18 cellular contexts compared by ENCODE assay signal in the genomic region with DNA sequence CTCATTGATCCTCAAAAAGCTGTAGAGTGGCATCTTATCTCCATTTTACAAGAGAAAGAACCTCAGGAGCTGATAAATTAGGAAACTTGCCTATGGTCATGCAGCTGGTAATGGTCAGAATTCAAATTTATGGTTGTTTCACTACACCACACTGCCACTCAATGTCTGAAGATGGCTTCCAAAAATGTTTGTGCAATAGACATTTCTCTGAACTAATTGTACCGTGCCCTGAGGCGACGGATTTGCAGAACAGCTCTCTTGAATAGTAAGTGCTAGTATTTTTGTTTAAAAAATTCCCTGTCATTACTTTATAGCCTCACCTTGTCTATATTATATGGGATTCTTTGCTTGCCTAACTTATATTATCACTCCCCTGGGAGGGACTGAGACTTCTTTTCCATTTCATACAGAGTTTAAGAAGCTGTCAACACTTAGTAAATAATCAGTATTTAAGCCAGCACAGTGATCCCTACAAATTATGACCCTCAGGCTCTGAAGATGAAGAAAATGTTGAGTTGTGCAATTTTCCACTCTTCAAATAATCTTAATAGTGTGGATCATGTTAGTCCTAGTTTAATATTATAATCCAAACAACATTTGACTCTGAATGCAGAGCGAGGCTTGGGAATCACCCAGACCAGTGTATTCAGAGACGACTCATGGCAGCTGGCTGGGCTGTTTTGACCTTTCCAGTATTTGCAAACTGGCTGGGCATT.
DNase-seq lines count a peak whose midpoint lies in the region; ATAC-seq and TF ChIP-seq lines count a peak whose summit lies in the region.
"Had no signal": no experiment of that assay in that cellular context is flagged by ENCODE, and none has a peak within 500 bp of the region (broad histone marks: within the 10 kb centered on the region; RNA-seq: fewer than 3 reads in every experiment).

No MANE protein-coding gene starts in this region.

- no peaks in the 10 kb centered on the region for H3K27me3 ChIP-seq in right cardiac atrium (ENCODE audit: control insufficient read depth, insufficient read depth)
- H3K27me3 ChIP-seq in heart left ventricle: no peaks in the 10 kb centered on the region

- peak; percentile 14 to 52 for ATAC-seq in right cardiac atrium
- ATAC-seq in heart left ventricle: no peak
- no peak for ATAC-seq in GM18511 (IDR thresholded peaks at IDR 0.05; ENCODE audit: unreplicated experiment)
- ATAC-seq in HG03095 (IDR thresholded peaks at IDR 0.05; ENCODE audit: unreplicated experiment): no peak
- ATAC-seq in left colon: no peak
- ATAC-seq: A549; activated CD4-positive, alpha-beta T cell treated with anti-CD3 and anti-CD28 coated beads for 36 hours; left ventricle myocardium superior; T-helper 17 cell had no signal

- TF ChIP-seq POLR2A in heart left ventricle (IDR thresholded peaks at IDR 0.05): no peak

- H3K4me1 ChIP-seq in right cardiac atrium (ENCODE audit: control insufficient read depth, insufficient read depth, low read length): peaks cover 3% of the 10 kb centered on the region
- no peaks in the 10 kb centered on the region for H3K4me1 ChIP-seq in heart left ventricle

- no peak overlapping the region for H3K27ac ChIP-seq in right cardiac atrium (ENCODE audit: low read length)
- no peak overlapping the region for H3K27ac ChIP-seq in heart left ventricle
- H3K27ac ChIP-seq: A549, hepatocyte had no signal

- peak in 2 of 3 donors; percentile 28 to 32 for DNase-seq in right cardiac atrium
- DNase-seq in heart left ventricle: no peak
- DNase-seq in amniotic epithelial cell (ENCODE audit: low read depth): peak; percentile 11
- peak; percentile 35 for DNase-seq in kidney tubule cell (ENCODE audit: low spot score)
- no peak for DNase-seq in activated CD4-positive, alpha-beta T cell treated with anti-CD3 and anti-CD28 coated beads, Interleukin-2, amount 50 U/mL, for 4 hours
- no peak for DNase-seq in left colon
- DNase-seq: activated CD4-positive, alpha-beta T cell treated with anti-CD3 and anti-CD28 coated beads for 36 hours; activated naive CD8-positive, alpha-beta T cell treated with anti-CD3 and anti-CD28 coated beads, Interleukin-2, amount 10 ng/mL, durations not matched to agents 7 days and 5 days; activated T-cell treated with anti-CD3 and anti-CD28 coated beads, Interleukin-2, amount 50 U/mL, for 1 hour; H9; left ventricle myocardium superior; NCI-H2081; NCI-H69; T-helper 17 cell had no signal

- WGBS in right cardiac atrium: 83% methylated on average over 5 of the region's 5 CpGs
- WGBS in heart left ventricle, 4 donors: 86 to 92% (median 90%) methylated on average over 5 of the region's 5 CpGs

- H3K9me3 ChIP-seq in right cardiac atrium (ENCODE audit: control insufficient read depth, low read length): no peaks in the 10 kb centered on the region
- H3K9me3 ChIP-seq in heart left ventricle: no peaks in the 10 kb centered on the region
- H3K9me3 ChIP-seq: A549 had no signal

- no peak overlapping the region for H3K4me3 ChIP-seq in right cardiac atrium (ENCODE audit: low read length)
- H3K4me3 ChIP-seq in heart left ventricle: no peak overlapping the region
- H3K4me3 ChIP-seq: A549, hepatocyte had no signal

- intact Hi-C loops in right cardiac atrium (cut with DNase I): no loop called here
- intact Hi-C loops in heart left ventricle (cut with DNase I): loop anchor here in 1 of 10 donors (10.0 kb wide), 1 partner anchor 55 kb away; no protein-coding TSS in a partner anchor
- intact Hi-C loops in left colon (cut with DNase I, micrococcal nuclease): no loop called here

- no peaks in the 10 kb centered on the region for H3K36me3 ChIP-seq in heart left ventricle

- TF ChIP-seq CTCF in heart left ventricle (IDR thresholded peaks at IDR 0.05): no peak

Comparison
In these comparisons a context has a peak if more than half of its experiments do, and no peak if none do; other contexts are left out.
1. ATAC-seq: peak in right cardiac atrium (2 of 2); none in heart left ventricle (0 of 4), GM18511 (single experiment), HG03095 (single experiment) and left colon (single experiment).
2. DNase-seq: peak in right cardiac atrium (2 of 3), amniotic epithelial cell (single experiment) and kidney tubule cell (single experiment); none in heart left ventricle (0 of 5), activated CD4-positive, alpha-beta T cell treated with anti-CD3 and anti-CD28 coated beads, Interleukin-2, amount 50 U/mL, for 4 hours (0 of 2) and left colon (0 of 2).